Comparison of ENCODE assay signal across 16 cellular contexts in the genomic region with DNA sequence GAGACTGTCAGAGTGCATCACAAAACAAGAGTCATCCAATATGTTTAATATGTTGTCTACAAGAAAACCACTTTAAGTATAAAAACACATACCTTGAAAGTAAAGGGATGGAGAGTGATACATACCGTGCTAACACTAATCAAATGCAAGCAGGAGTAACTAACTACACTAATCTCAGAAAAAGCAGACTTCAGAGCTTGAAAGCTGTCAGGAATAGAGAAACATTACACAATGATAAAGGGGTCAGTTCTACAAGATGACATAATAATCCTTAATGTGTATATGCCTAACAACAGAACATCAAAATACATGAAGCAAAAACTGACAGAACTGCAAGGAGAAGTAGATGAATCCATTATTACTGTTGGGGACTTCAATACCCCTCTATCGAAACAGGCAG.
"Had no signal": no experiment of that assay in that cellular context is flagged by ENCODE, and none has a peak within 500 bp of the region (broad histone marks: within the 10 kb centered on the region; RNA-seq: fewer than 3 reads in every experiment).

No MANE protein-coding gene starts in this region.

- DNase-seq: dermis blood vessel endothelial cell; erythroblast; foreskin keratinocyte; left colon; naive thymus-derived CD8-positive, alpha-beta T cell; occipital lobe; retina; right lobe of liver; stimulated activated CD4-positive, alpha-beta T cell treated with anti-CD3 and anti-CD28 coated beads, Interleukin-4, amount 100 ng/mL, for 1 hour; stimulated activated CD8-positive, alpha-beta memory T cell treated with anti-CD3 and anti-CD28 coated beads, Interleukin-4, amount 100 ng/mL, for 48 hours; stimulated activated naive CD8-positive, alpha-beta T cell treated with anti-CD3 and anti-CD28 coated beads, Interleukin-15, Interleukin-2, amounts not matched to agents 100 U/mL and 50 U/mL, for 24 hours; tibial artery had no signal

- H3K4me3 Mint-ChIP-seq: central memory CD8-positive, alpha-beta T cell; naive thymus-derived CD8-positive, alpha-beta T cell; neural crest cell; stimulated activated effector memory CD8-positive, alpha-beta T cell treated with anti-CD3 and anti-CD28 coated beads, Interleukin-12 subunit alpha, Interleukin-12 subunit beta, amount 100 ng/mL, for 72 hours had no signal

- ATAC-seq: foreskin keratinocyte; left colon; naive thymus-derived CD8-positive, alpha-beta T cell; stimulated activated effector memory CD8-positive, alpha-beta T cell treated with anti-CD3 and anti-CD28 coated beads, Interleukin-12 subunit alpha, Interleukin-12 subunit beta, amount 100 ng/mL, for 72 hours; stimulated activated naive CD8-positive, alpha-beta T cell treated with anti-CD3 and anti-CD28 coated beads, Interleukin-15, Interleukin-2, amounts not matched to agents 100 U/mL and 50 U/mL, for 24 hours had no signal

- H3K27ac Mint-ChIP-seq: naive thymus-derived CD8-positive, alpha-beta T cell; stimulated activated effector memory CD8-positive, alpha-beta T cell treated with anti-CD3 and anti-CD28 coated beads, Interleukin-12 subunit alpha, Interleukin-12 subunit beta, amount 100 ng/mL, for 72 hours had no signal

- FAIRE-seq: pancreas had no signal

- H3K4me1 Mint-ChIP-seq: stimulated activated effector memory CD8-positive, alpha-beta T cell treated with anti-CD3 and anti-CD28 coated beads, Interleukin-12 subunit alpha, Interleukin-12 subunit beta, amount 100 ng/mL, for 72 hours had no signal

- H3K27me3 Mint-ChIP-seq: central memory CD8-positive, alpha-beta T cell; naive thymus-derived CD8-positive, alpha-beta T cell had no signal

- H3K9me3 Mint-ChIP-seq: central memory CD8-positive, alpha-beta T cell; naive thymus-derived CD8-positive, alpha-beta T cell; neural crest cell; stimulated activated effector memory CD8-positive, alpha-beta T cell treated with anti-CD3 and anti-CD28 coated beads, Interleukin-12 subunit alpha, Interleukin-12 subunit beta, amount 100 ng/mL, for 72 hours had no signal
